In the genomic region with DNA sequence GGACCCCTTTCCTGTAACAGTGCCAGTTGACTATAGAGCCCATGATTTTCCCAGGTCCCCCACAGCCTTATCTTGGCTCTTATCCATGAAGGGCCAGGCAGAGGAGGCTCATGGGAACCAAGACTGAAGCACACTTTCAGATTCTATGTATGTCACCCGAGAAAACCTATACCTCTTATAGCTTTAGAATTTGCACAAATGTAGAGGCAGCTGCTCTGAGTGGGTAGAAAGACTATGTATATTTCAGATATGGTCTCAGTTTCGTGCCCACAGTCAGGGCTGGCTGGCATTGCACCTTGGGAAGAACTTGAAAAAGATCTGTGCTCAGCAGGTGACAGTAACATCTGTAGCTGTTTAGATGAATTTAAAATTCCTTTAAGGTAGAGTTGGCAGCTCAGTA, we compare ENCODE assay signal across 24 cellular contexts. TPM values are rescaled to one million over a fixed set of nuclear protein-coding genes. Genes with fewer than 3 reads are reported as not detected.
A peak's percentile ranks its signal among the peaks of the same experiment; 100 is the strongest.
DNase-seq lines count a peak whose midpoint lies in the region; ATAC-seq, FAIRE-seq and TF ChIP-seq lines count a peak whose summit lies in the region.
"Had no signal": no experiment of that assay in that cellular context is flagged by ENCODE, and none has a peak within 500 bp of the region (broad histone marks: within the 10 kb centered on the region; RNA-seq: fewer than 3 reads in every experiment).

No MANE protein-coding gene starts in this region.

- no peak overlapping the region for H3K4me3 ChIP-seq in HAP-1
- H3K4me3 ChIP-seq: ascending aorta, colonic mucosa, gastrocnemius medialis, lower lobe of right lung, spleen, upper lobe of left lung had no signal

- no peaks in the 10 kb centered on the region for H3K9me3 Mint-ChIP-seq in activated T-cell treated with anti-CD3 and anti-CD28 coated beads, Interleukin-2, amount 50 U/mL, for 72 hours
- H3K9me3 Mint-ChIP-seq: IgD-negative memory B cell had no signal

- H3K4me1 Mint-ChIP-seq in activated T-cell treated with anti-CD3 and anti-CD28 coated beads, Interleukin-2, amount 50 U/mL, for 72 hours (ENCODE audit: low read depth): no peaks in the 10 kb centered on the region
- H3K4me1 Mint-ChIP-seq: CD8-positive, alpha-beta memory T cell; naive thymus-derived CD4-positive, alpha-beta T cell had no signal

- FAIRE-seq in GM12891 (lab: Jason Lieb, UNC): peak; percentile 43

- no peaks in the 10 kb centered on the region for H3K36me3 ChIP-seq in HAP-1 (replicated peaks)
- H3K36me3 ChIP-seq: ascending aorta, colonic mucosa, gastrocnemius medialis, lower lobe of right lung, spleen, upper lobe of left lung had no signal

- in situ Hi-C loops in HAP-1 (cut with MboI; ENCODE audit: low sequenced_read_pairs): no loop called here

- no peaks in the 10 kb centered on the region for H3K27me3 ChIP-seq in HAP-1 (ENCODE audit: low read depth)
- H3K27me3 ChIP-seq: ascending aorta, colonic mucosa, gastrocnemius medialis, upper lobe of left lung had no signal

- no peaks in the 10 kb centered on the region for H3K36me3 Mint-ChIP-seq in activated T-cell treated with anti-CD3 and anti-CD28 coated beads, Interleukin-2, amount 50 U/mL, for 72 hours (ENCODE audit: insufficient read depth in 2 of 2)
- H3K36me3 Mint-ChIP-seq: CD8-positive, alpha-beta memory T cell; naive thymus-derived CD4-positive, alpha-beta T cell; WTC11 had no signal

- ATAC-seq in GM19463 (IDR thresholded peaks at IDR 0.05; ENCODE audit: unreplicated experiment) (peak; percentile 51), HG02852 (IDR thresholded peaks at IDR 0.05; ENCODE audit: unreplicated experiment) (peak; percentile 51), HG03565 (IDR thresholded peaks at IDR 0.05; ENCODE audit: unreplicated experiment) (peak; percentile 69), HG03159 (IDR thresholded peaks at IDR 0.05; ENCODE audit: unreplicated experiment) (no peak)
- no peak for ATAC-seq in activated T-cell treated with anti-CD3 and anti-CD28 coated beads, Interleukin-2, amount 50 U/mL, for 72 hours (replicated peaks in 1 of 2)
- ATAC-seq: gastrocnemius medialis; lower lobe of right lung; naive thymus-derived CD4-positive, alpha-beta T cell; WTC11 had no signal

- no peak for TF ChIP-seq POLR2A in GM12891 (IDR thresholded peaks at IDR 0.05; ENCODE audit: low read depth, low read length)

- H3K9me3 ChIP-seq in HAP-1: no peaks in the 10 kb centered on the region
- H3K9me3 ChIP-seq: ascending aorta, colonic mucosa, gastrocnemius medialis, lower lobe of right lung, spleen, upper lobe of left lung had no signal

- H3K27me3 Mint-ChIP-seq in activated T-cell treated with anti-CD3 and anti-CD28 coated beads, Interleukin-2, amount 50 U/mL, for 72 hours (ENCODE audit: low read depth): peaks cover 37% of the 10 kb centered on the region

- no peaks in the 10 kb centered on the region for H3K4me1 ChIP-seq in HAP-1
- H3K4me1 ChIP-seq: ascending aorta, colonic mucosa, gastrocnemius medialis, lower lobe of right lung, spleen had no signal

- no peak for DNase-seq in GM12891 (ENCODE audit: insufficient read length, low spot score)
- DNase-seq in activated T-cell treated with anti-CD3 and anti-CD28 coated beads, Interleukin-2, amount 50 U/mL, for 72 hours: no peak
- no peak for DNase-seq in putamen (ENCODE audit: low spot score)
- DNase-seq in HAP-1 (ENCODE audit: low spot score in 2 of 2): no peak
- DNase-seq: activated effector memory CD4-positive, alpha-beta T cell treated with Interleukin-2 at 50 U/mL for 16 hours; CD8-positive, alpha-beta memory T cell; gastrocnemius medialis; HCEC 1CT; lower lobe of right lung; naive thymus-derived CD4-positive, alpha-beta T cell; NCI-H2171 treated with DMSO at 0.1 percent for 48 hours; spleen; stimulated activated naive CD4-positive, alpha-beta T cell; upper lobe of left lung had no signal

- no peak overlapping the region for H3K4me3 Mint-ChIP-seq in activated T-cell treated with anti-CD3 and anti-CD28 coated beads, Interleukin-2, amount 50 U/mL, for 72 hours
- H3K4me3 Mint-ChIP-seq: CD8-positive, alpha-beta memory T cell; IgD-negative memory B cell; naive thymus-derived CD4-positive, alpha-beta T cell; WTC11 had no signal

- no peak overlapping the region for H3K27ac Mint-ChIP-seq in activated T-cell treated with anti-CD3 and anti-CD28 coated beads, Interleukin-2, amount 50 U/mL, for 72 hours
- H3K27ac Mint-ChIP-seq: CD8-positive, alpha-beta memory T cell; IgD-negative memory B cell; naive thymus-derived CD4-positive, alpha-beta T cell; WTC11 had no signal

TF ChIP-seq in GM12891, 5 proteins besides CTCF, POLR2A, EP300 and RAD21:
- no peak for TF ChIP-seq SPI1 (IDR thresholded peaks at IDR 0.05; ENCODE audit: low read depth, low read length)
- no peak for TF ChIP-seq TAF1 (IDR thresholded peaks at IDR 0.05; ENCODE audit: low read depth, low read length)
- no peak for TF ChIP-seq POLR2AphosphoS5 (IDR thresholded peaks at IDR 0.05; ENCODE audit: low read depth, low read length)
- no peak for TF ChIP-seq PAX5 (IDR thresholded peaks at IDR 0.05; ENCODE audit: insufficient read depth, low read length, severe bottlenecking)
- TF ChIP-seq POU2F2 (IDR thresholded peaks at IDR 0.05; ENCODE audit: low read depth, low read length): no peak

RNA-seq across cellular contexts. Expression of a gene that starts 8.3 kb away (rescaled TPM):
- polyA plus RNA-seq in GM12891 (2012; ENCODE audit: low read depth, missing spikeins): 0.37 TPM
- under 1 TPM in 1 of 2 donors, not detected in 1; 0.46 TPM for total RNA-seq in activated T-cell treated with anti-CD3 and anti-CD28 coated beads, Interleukin-2, amount 50 U/mL, for 72 hours
- total RNA-seq: A673; CD8-positive, alpha-beta memory T cell; naive thymus-derived CD4-positive, alpha-beta T cell; T-helper 1 cell treated with Interleukin-12 subunit alpha and Interleukin-12 subunit beta and Interleukin-4 antibody, amounts not matched to agents 30 ng/mL and 1 ng/mL, for 36 hours had no signal

Comparison
In these comparisons a context has a peak if more than half of its experiments do, and no peak if none do; other contexts are left out.
1. ATAC-seq: peak in GM19463 (single experiment), HG02852 (single experiment) and HG03565 (single experiment); none in activated T-cell treated with anti-CD3 and anti-CD28 coated beads, Interleukin-2, amount 50 U/mL, for 72 hours (0 of 2) and HG03159 (single experiment).